ENCODE assay signal across 26 cellular contexts in genomic region chr20:47210470-47210869, GRCh38.
DNase-seq lines count a peak whose midpoint lies in the region; ATAC-seq, FAIRE-seq and TF ChIP-seq lines count a peak whose summit lies in the region.
"Had no signal": no experiment of that assay in that cellular context is flagged by ENCODE, and none has a peak within 500 bp of the region (broad histone marks: within the 10 kb centered on the region; RNA-seq: fewer than 3 reads in every experiment).

No MANE protein-coding gene starts in this region.

- H3K4me2 ChIP-seq in GM12878 (ENCODE audit: control insufficient read depth, insufficient read depth) = no peak overlapping the region
- H3K4me2 ChIP-seq: BLaER1 had no signal

- no peak for FAIRE-seq in GM12878 (lab: Jason Lieb, UNC)
- FAIRE-seq: A204.1, GM12891, GM19239 had no signal

- H3K9me3 Mint-ChIP-seq in naive thymus-derived CD4-positive, alpha-beta T cell = no peaks in the 10 kb centered on the region
- H3K9me3 Mint-ChIP-seq: CD4-positive, alpha-beta memory T cell; CD4-positive, CD25-positive, alpha-beta regulatory T cell; CD8-positive, alpha-beta memory T cell had no signal

- ATAC-seq in GM12878 = no peak
- ATAC-seq in naive thymus-derived CD4-positive, alpha-beta T cell = no peak
- no peak for ATAC-seq in GM21786 (IDR thresholded peaks at IDR 0.05; ENCODE audit: unreplicated experiment)

- POLR2A ChIA-PET in GM12878 (lab: Charles Lee) = no interaction called here
- POLR2A ChIA-PET in naive thymus-derived CD4-positive, alpha-beta T cell (lab: Charles Lee) = no interaction called here

- H3K9me3 ChIP-seq in GM12878 (replicated peaks; ENCODE audit: control insufficient read depth, insufficient read depth, low read length) (no peaks in the 10 kb centered on the region), mesodermal cell (ENCODE audit: control insufficient read depth, low read length) (no peaks in the 10 kb centered on the region), spleen (no peaks in the 10 kb centered on the region), ascending aorta (no peaks in the 10 kb centered on the region)
- no peaks in the 10 kb centered on the region for H3K9me3 ChIP-seq in naive thymus-derived CD4-positive, alpha-beta T cell (ENCODE audit: control insufficient read depth in 2 of 3, low read length in 3 of 3)
- H3K9me3 ChIP-seq: BE2C, BLaER1 had no signal

- no peak overlapping the region for H3K4me3 Mint-ChIP-seq in naive thymus-derived CD4-positive, alpha-beta T cell
- H3K4me3 Mint-ChIP-seq: CD14-positive monocyte; CD4-positive, alpha-beta memory T cell; CD4-positive, CD25-positive, alpha-beta regulatory T cell; CD8-positive, alpha-beta memory T cell had no signal

- TF ChIP-seq CTCF in GM12878 (IDR thresholded peaks at IDR 0.05 in 2 of 3, conservative IDR thresholded peaks at IDR 0.05 in 1 of 3; ENCODE audit: control insufficient read depth in 2 of 3, extremely low read depth in 1 of 3, insufficient read depth in 1 of 3, low read depth in 3 of 3, low read length in 3 of 3) (no peak), spleen (IDR thresholded peaks at IDR 0.05 in 8 of 11, conservative IDR thresholded peaks at IDR 0.05 in 3 of 11) (no peak), ascending aorta (IDR thresholded peaks at IDR 0.05) (no peak)

- TF ChIP-seq RAD21 in GM12878 (IDR thresholded peaks at IDR 0.05; ENCODE audit: insufficient read depth, low read depth, low read length) = no peak

- peaks cover 0 to 6% (median 4%) of the 10 kb centered on the region in 7 donors for H3K4me1 Mint-ChIP-seq in naive thymus-derived CD4-positive, alpha-beta T cell

- in situ Hi-C loops in GM12878 (cut with MboI) = no loop called here

- no TSS peak for BruUV-seq in GM12878 (replicated peaks; lab: Mats Ljungman, UMichigan)

- no peak for DNase-seq in GM12878 (ENCODE audit: low read depth, low spot score)
- peak; percentile 39 for DNase-seq in spleen
- no peak for DNase-seq in ascending aorta (ENCODE audit: low spot score in 2 of 2)
- no peak for DNase-seq in naive thymus-derived CD4-positive, alpha-beta T cell
- DNase-seq: 8988T; ACHN; BE2C; C1 segment of cervical spinal cord; CD4-positive, alpha-beta memory T cell; CD4-positive, CD25-positive, alpha-beta regulatory T cell; CD8-positive, alpha-beta memory T cell; COR-L47; DMS 273 treated with DMSO at 0.1 percent for 48 hours; DMS153; DMS53; DMS79; DND-41; EL; GDM1 had no signal

- no peak overlapping the region for H2AFZ ChIP-seq in GM12878 (ENCODE audit: control insufficient read depth, low read depth, low read length)

- intact Hi-C loops in GM12878 (cut with micrococcal nuclease; ENCODE audit: unreplicated experiment) = no loop called here
- intact Hi-C loops in spleen (cut with DNase I; ENCODE audit: low total_unique reads) = no loop called here
- intact Hi-C loops in ascending aorta (cut with DNase I) = no loop called here
- intact Hi-C loops in naive thymus-derived CD4-positive, alpha-beta T cell (cut with micrococcal nuclease) = no loop called here

- RAD21 ChIA-PET in GM12878 (lab: Charles Lee; ENCODE audit: unreplicated experiment) = no interaction called here

- SMC1A ChIA-PET in GM12878 (lab: Charles Lee; ENCODE audit: uncharacterized antibody, unreplicated experiment) = no interaction called here

- TF ChIP-seq EP300 in GM12878 (IDR thresholded peaks at IDR 0.05; ENCODE audit: borderline replicate concordance in 1 of 2, control insufficient read depth in 1 of 2, low read depth in 2 of 2, low read length in 2 of 2) = no peak

- H3K4me1 ChIP-seq in GM12878 (ENCODE audit: control insufficient read depth, insufficient read depth, low read length) = no peaks in the 10 kb centered on the region
- H3K4me1 ChIP-seq in mesodermal cell (ENCODE audit: control insufficient read depth, insufficient read depth, low read length, poor library complexity, severe bottlenecking) = no peaks in the 10 kb centered on the region
- H3K4me1 ChIP-seq in spleen = peaks cover 0 to 20% (median 2%) of the 10 kb centered on the region in 6 donors
- H3K4me1 ChIP-seq in ascending aorta = no peaks in the 10 kb centered on the region
- H3K4me1 ChIP-seq in naive thymus-derived CD4-positive, alpha-beta T cell (ENCODE audit: control insufficient read depth in 2 of 2, insufficient read depth in 2 of 2, low read length in 2 of 2) = no peaks in the 10 kb centered on the region
- H3K4me1 ChIP-seq: BE2C had no signal

- TF ChIP-seq POLR2A in GM12878 (IDR thresholded peaks at IDR 0.05; ENCODE audit: low read depth, low read length) (no peak), spleen (IDR thresholded peaks at IDR 0.05) (no peak)

- H4K20me1 ChIP-seq in GM12878 (ENCODE audit: control insufficient read depth, insufficient read depth) = no peaks in the 10 kb centered on the region

- no peaks in the 10 kb centered on the region for H3K27me3 Mint-ChIP-seq in naive thymus-derived CD4-positive, alpha-beta T cell
- H3K27me3 Mint-ChIP-seq: CD4-positive, alpha-beta memory T cell; CD4-positive, CD25-positive, alpha-beta regulatory T cell; CD8-positive, alpha-beta memory T cell had no signal

- H3K27ac ChIP-seq in GM12878 (ENCODE audit: control insufficient read depth, insufficient read depth) = no peak overlapping the region
- H3K27ac ChIP-seq in mesodermal cell (ENCODE audit: low read depth, low read length, severe bottlenecking) = peak overlapping the region; percentile 31
- H3K27ac ChIP-seq in spleen = no peak overlapping the region
- H3K27ac ChIP-seq in ascending aorta = no peak overlapping the region
- H3K27ac ChIP-seq in naive thymus-derived CD4-positive, alpha-beta T cell (ENCODE audit: low read depth, low read length) = no peak overlapping the region
- H3K27ac ChIP-seq: BLaER1 had no signal

- H3K36me3 Mint-ChIP-seq in naive thymus-derived CD4-positive, alpha-beta T cell = peaks cover 0 to 22% (median 10%) of the 10 kb centered on the region in 5 donors

- H3K79me2 ChIP-seq in GM12878 (ENCODE audit: control insufficient read depth, insufficient read depth, low read length) = no peaks in the 10 kb centered on the region

- no peak overlapping the region for H3K27ac Mint-ChIP-seq in naive thymus-derived CD4-positive, alpha-beta T cell
- H3K27ac Mint-ChIP-seq: CD14-positive monocyte; CD4-positive, alpha-beta memory T cell; CD8-positive, alpha-beta memory T cell had no signal

- CTCF ChIA-PET in GM12878 (lab: Yijun Ruan, JAX) = no interaction called here
- CTCF ChIA-PET in naive thymus-derived CD4-positive, alpha-beta T cell (lab: Charles Lee) = no interaction called here

- H3K4me3 ChIP-seq in GM12878 (no peak overlapping the region), mesodermal cell (ENCODE audit: extremely low read depth, insufficient read depth, low read length, poor library complexity, severe bottlenecking) (no peak overlapping the region), spleen (no peak overlapping the region), ascending aorta (no peak overlapping the region)
- no peak overlapping the region for H3K4me3 ChIP-seq in naive thymus-derived CD4-positive, alpha-beta T cell (ENCODE audit: low read length)
- H3K4me3 ChIP-seq: BLaER1 had no signal

- no peaks in the 10 kb centered on the region for H3K27me3 ChIP-seq in GM12878 (replicated peaks in 1 of 2; ENCODE audit: control insufficient read depth in 2 of 2, insufficient read depth in 2 of 2, low read length in 1 of 2)
- H3K27me3 ChIP-seq in spleen (replicated peaks in 1 of 7) = no peaks in the 10 kb centered on the region
- no peaks in the 10 kb centered on the region for H3K27me3 ChIP-seq in ascending aorta
- no peaks in the 10 kb centered on the region for H3K27me3 ChIP-seq in naive thymus-derived CD4-positive, alpha-beta T cell (ENCODE audit: control insufficient read depth in 2 of 2, insufficient read depth in 2 of 2, low read length in 2 of 2)
- H3K27me3 ChIP-seq: BE2C, BLaER1 had no signal

- peaks cover 21 to 51% of the 10 kb centered on the region in 2 experiments for H3K36me3 ChIP-seq in GM12878 (ENCODE audit: control insufficient read depth in 2 of 2, insufficient read depth in 2 of 2, low read length in 1 of 2)
- peaks cover 81% of the 10 kb centered on the region for H3K36me3 ChIP-seq in mesodermal cell (ENCODE audit: control insufficient read depth, insufficient read depth, low read length)
- H3K36me3 ChIP-seq in spleen = peaks cover 0 to 84% (median 74%) of the 10 kb centered on the region in 6 donors
- H3K36me3 ChIP-seq in ascending aorta = peaks cover 34 to 72% of the 10 kb centered on the region in 2 donors
- peaks cover 7 to 73% (median 29%) of the 10 kb centered on the region in 3 experiments for H3K36me3 ChIP-seq in naive thymus-derived CD4-positive, alpha-beta T cell (ENCODE audit: control insufficient read depth in 2 of 3, insufficient read depth in 3 of 3, low read length in 3 of 3)

- H3K9ac ChIP-seq in GM12878 (ENCODE audit: control insufficient read depth, insufficient read depth, low read length) = no peak overlapping the region
- H3K9ac ChIP-seq: BLaER1 had no signal

- 98% methylated on average over 13 of the region's 13 CpGs for WGBS in GM12878 (ENCODE audit: insufficient coverage, insufficient replicate concordance, low lambda C conversion rate, missing lambda C conversion rate)
- WGBS in mesodermal cell (ENCODE audit: insufficient coverage in 2 of 2), 2 experiments = 96 to 100% methylated on average over 6 to 11 of the region's 13 CpGs
- 95 to 98% (median 96%) methylated on average over 13 of the region's 13 CpGs for WGBS in spleen, 5 donors

TF ChIP-seq in GM12878, 131 proteins besides CTCF, POLR2A, EP300 and RAD21:
- TF ChIP-seq TCF12 (IDR thresholded peaks at IDR 0.05; ENCODE audit: low read depth, low read length) (no peak), NFXL1 (IDR thresholded peaks at IDR 0.05; ENCODE audit: borderline replicate concordance) (peak; percentile 51; the same call in 1 of the 2 replicates)
